ENCODE assay signal across 13 cellular contexts in the genomic region with DNA sequence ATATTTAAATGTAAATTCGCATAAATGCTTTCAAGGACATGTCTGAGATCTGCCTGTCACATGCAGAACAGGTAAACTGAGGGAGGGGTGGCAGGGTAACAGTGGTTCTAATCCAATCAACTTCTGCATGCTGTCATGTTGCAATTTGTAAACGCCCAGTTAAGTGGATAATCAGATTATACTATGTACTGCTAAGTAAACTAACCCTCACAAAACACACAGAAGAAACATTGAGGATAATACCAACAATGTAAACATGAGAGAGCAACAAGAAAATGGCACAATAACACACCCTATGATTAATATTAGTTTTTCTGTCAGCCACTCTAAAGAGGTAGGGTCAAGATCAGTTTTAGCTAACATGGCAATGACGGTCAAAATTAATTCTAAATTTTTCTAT.
A peak's percentile ranks its signal among the peaks of the same experiment; 100 is the strongest.
DNase-seq lines count a peak whose midpoint lies in the region; ATAC-seq and TF ChIP-seq lines count a peak whose summit lies in the region.
"Had no signal": no experiment of that assay in that cellular context is flagged by ENCODE, and none has a peak within 500 bp of the region (broad histone marks: within the 10 kb centered on the region; RNA-seq: fewer than 3 reads in every experiment).

No MANE protein-coding gene starts in this region.

- no peak overlapping the region for H3K4me3 ChIP-seq in liver (ENCODE audit: low read depth in 1 of 3, low read length in 3 of 3)
- H3K4me3 ChIP-seq: A549, GM23248 had no signal

- peak; percentile 29 for DNase-seq in D341Med (ENCODE audit: low spot score)
- DNase-seq in HuH-7.5 (ENCODE audit: low spot score) = peak; percentile 4
- peak; percentile 86 for DNase-seq in NCI-H82 (lab: John Stamatoyannopoulos, UW)
- no peak for DNase-seq in NCI-H1436 treated with DMSO at 0.1 percent for 48 hours (lab: John Stamatoyannopoulos, UW)
- DNase-seq in omental fat pad (ENCODE audit: low spot score) = no peak
- DNase-seq: CD8-positive, alpha-beta T cell; COR-L47; DMS53; GM23248 had no signal

- TF ChIP-seq RAD21 in liver (IDR thresholded peaks at IDR 0.05) = no peak

- no peak overlapping the region for H3K27ac ChIP-seq in liver (ENCODE audit: low read depth in 1 of 2, low read length in 2 of 2)
- H3K27ac ChIP-seq: A549, GM23248 had no signal

- no peak for ATAC-seq in omental fat pad (ENCODE audit: low FRiP score)
- ATAC-seq in HG02938 (IDR thresholded peaks at IDR 0.05; ENCODE audit: unreplicated experiment) = no peak
- ATAC-seq: CD8-positive, alpha-beta T cell; HCT116 had no signal

- WGBS in liver = 80% methylated on average over 3 of the region's 3 CpGs

- H3K36me3 ChIP-seq in liver (ENCODE audit: control insufficient read depth in 4 of 4, insufficient read depth in 3 of 4, low read depth in 1 of 4, low read length in 3 of 4) = peaks cover 0 to 2% (median 2%) of the 10 kb centered on the region in 4 donors

- H3K9ac ChIP-seq in liver (ENCODE audit: low read depth in 1 of 2, low read length in 2 of 2) = no peak overlapping the region
- H3K9ac ChIP-seq: GM23248 had no signal

- H3K27me3 ChIP-seq in liver (ENCODE audit: control insufficient read depth in 4 of 4, insufficient read depth in 4 of 4, low read length in 3 of 4) = no peaks in the 10 kb centered on the region

- peaks cover 0 to 2% (median 0%) of the 10 kb centered on the region in 4 donors for H3K4me1 ChIP-seq in liver (ENCODE audit: control insufficient read depth in 4 of 4, insufficient read depth in 4 of 4, low read length in 3 of 4)

- H3K9me3 ChIP-seq in liver (ENCODE audit: control insufficient read depth in 4 of 4, low read length in 3 of 4) = no peaks in the 10 kb centered on the region
- H3K9me3 ChIP-seq: A549 had no signal

- TF ChIP-seq CTCF in liver (IDR thresholded peaks at IDR 0.05; ENCODE audit: low read depth, low read length, missing input control) = no peak
- TF ChIP-seq CTCF in omental fat pad (IDR thresholded peaks at IDR 0.05) = no peak

TF ChIP-seq in liver, 16 proteins besides CTCF, POLR2A, EP300 and RAD21:
- TF ChIP-seq FOXA2 (IDR thresholded peaks at IDR 0.05) (peak; percentile 18), TAF1 (conservative IDR thresholded peaks at IDR 0.05) (no peak)
- TF ChIP-seq, protein P1, sequence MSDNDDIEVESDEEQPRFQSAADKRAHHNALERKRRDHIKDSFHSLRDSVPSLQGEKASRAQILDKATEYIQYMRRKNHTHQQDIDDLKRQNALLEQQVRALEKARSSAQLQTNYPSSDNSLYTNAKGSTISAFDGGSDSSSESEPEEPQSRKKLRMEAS (IDR thresholded peaks at IDR 0.05) = no peak

Comparison
In these comparisons a context has a peak if more than half of its experiments do, and no peak if none do; other contexts are left out.
1. DNase-seq: peak in D341Med (single experiment), HuH-7.5 (single experiment) and NCI-H82 (single experiment); none in NCI-H1436 treated with DMSO at 0.1 percent for 48 hours (single experiment) and omental fat pad (single experiment).